ENCODE assay signal across 22 cellular contexts in the genomic region with DNA sequence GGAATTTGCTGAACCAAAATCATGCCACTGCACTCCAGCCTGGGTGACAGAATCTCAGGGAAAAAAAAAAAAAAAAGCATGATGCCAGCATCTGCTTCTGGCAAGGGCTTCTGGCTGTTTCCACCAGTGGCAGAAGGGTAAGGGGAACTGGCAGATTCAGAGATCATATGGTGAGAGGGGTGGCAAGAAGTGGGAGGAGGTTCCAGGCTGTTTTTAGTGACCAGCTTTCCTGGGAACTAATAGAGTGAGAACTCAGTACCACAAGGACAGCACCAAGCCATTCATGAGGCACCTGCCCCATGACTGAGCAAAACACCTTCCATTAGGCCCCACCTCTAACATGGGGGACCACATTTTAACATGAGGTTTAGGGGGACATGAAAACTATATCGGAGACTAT.
"Had no signal": no experiment of that assay in that cellular context is flagged by ENCODE, and none has a peak within 500 bp of the region (broad histone marks: within the 10 kb centered on the region; RNA-seq: fewer than 3 reads in every experiment).

No MANE protein-coding gene starts in this region.

- DNase-seq: dorsolateral prefrontal cortex; effector CD4-positive, alpha-beta T cell; foreskin fibroblast; gastrocnemius medialis; head of caudate nucleus; kidney; left lung; lower lobe of right lung; naive thymus-derived CD8-positive, alpha-beta T cell; nephron progenitor cell; nucleus accumbens; right cardiac atrium; sigmoid colon; stimulated activated CD4-positive, alpha-beta T cell treated with anti-CD3 and anti-CD28 coated beads, Interleukin-2, amount 100 ng/mL, for 24 hours; stimulated activated CD4-positive, alpha-beta T cell treated with anti-CD3 and anti-CD28 coated beads, Interleukin-4, amount 100 ng/mL, for 24 hours; stomach; tibial artery had no signal

- H3K27me3 Mint-ChIP-seq: naive thymus-derived CD8-positive, alpha-beta T cell; stimulated activated memory B cell treated with anti-CD40 and anti-IgM and Interleukin-4, amounts not matched to agents 10 μg/mL and 1 μg/mL and 100 μg/mL, for 72 hours; type B pancreatic cell had no signal

- H3K4me3 Mint-ChIP-seq: naive thymus-derived CD8-positive, alpha-beta T cell; nephron progenitor cell; stimulated activated memory B cell treated with anti-CD40 and anti-IgM and Interleukin-4, amounts not matched to agents 10 μg/mL and 1 μg/mL and 100 μg/mL, for 72 hours; type B pancreatic cell had no signal

- H3K27me3 ChIP-seq: dorsolateral prefrontal cortex, gastrocnemius medialis, hepatocyte, left lung, sigmoid colon, stomach, tibial artery had no signal

- H3K36me3 ChIP-seq: gastrocnemius medialis, left lung, lower lobe of right lung, prostate gland, sigmoid colon, stomach, tibial artery had no signal

- H3K79me2 ChIP-seq: hepatocyte had no signal

- H3K4me3 ChIP-seq: dorsolateral prefrontal cortex, gastrocnemius medialis, hepatocyte, left lung, lower lobe of right lung, prostate gland, sigmoid colon, stomach, tibial artery had no signal

- H3K9me3 ChIP-seq: gastrocnemius medialis, lower lobe of right lung, prostate gland had no signal

- H3K4me2 ChIP-seq: hepatocyte had no signal

- H3K4me1 ChIP-seq: left lung, lower lobe of right lung, prostate gland, sigmoid colon, tibial artery had no signal

- H2AFZ ChIP-seq: hepatocyte had no signal

- H3K4me1 Mint-ChIP-seq: nephron progenitor cell; stimulated activated memory B cell treated with anti-CD40 and anti-IgM and Interleukin-4, amounts not matched to agents 10 μg/mL and 1 μg/mL and 100 μg/mL, for 72 hours had no signal

- ATAC-seq: esophagus mucosa; gastrocnemius medialis; left lung; lower lobe of right lung; naive thymus-derived CD8-positive, alpha-beta T cell; stimulated activated memory B cell treated with anti-CD40 and anti-IgM and Interleukin-4, amounts not matched to agents 10 μg/mL and 1 μg/mL and 100 μg/mL, for 72 hours had no signal

- H3K27ac ChIP-seq: dorsolateral prefrontal cortex, gastrocnemius medialis, hepatocyte, left lung, lower lobe of right lung, prostate gland, sigmoid colon, stomach, tibial artery had no signal

- H3K27ac Mint-ChIP-seq: nephron progenitor cell; stimulated activated memory B cell treated with anti-CD40 and anti-IgM and Interleukin-4, amounts not matched to agents 10 μg/mL and 1 μg/mL and 100 μg/mL, for 72 hours; type B pancreatic cell had no signal
